18 cellular contexts compared by ENCODE assay signal in the genomic region with DNA sequence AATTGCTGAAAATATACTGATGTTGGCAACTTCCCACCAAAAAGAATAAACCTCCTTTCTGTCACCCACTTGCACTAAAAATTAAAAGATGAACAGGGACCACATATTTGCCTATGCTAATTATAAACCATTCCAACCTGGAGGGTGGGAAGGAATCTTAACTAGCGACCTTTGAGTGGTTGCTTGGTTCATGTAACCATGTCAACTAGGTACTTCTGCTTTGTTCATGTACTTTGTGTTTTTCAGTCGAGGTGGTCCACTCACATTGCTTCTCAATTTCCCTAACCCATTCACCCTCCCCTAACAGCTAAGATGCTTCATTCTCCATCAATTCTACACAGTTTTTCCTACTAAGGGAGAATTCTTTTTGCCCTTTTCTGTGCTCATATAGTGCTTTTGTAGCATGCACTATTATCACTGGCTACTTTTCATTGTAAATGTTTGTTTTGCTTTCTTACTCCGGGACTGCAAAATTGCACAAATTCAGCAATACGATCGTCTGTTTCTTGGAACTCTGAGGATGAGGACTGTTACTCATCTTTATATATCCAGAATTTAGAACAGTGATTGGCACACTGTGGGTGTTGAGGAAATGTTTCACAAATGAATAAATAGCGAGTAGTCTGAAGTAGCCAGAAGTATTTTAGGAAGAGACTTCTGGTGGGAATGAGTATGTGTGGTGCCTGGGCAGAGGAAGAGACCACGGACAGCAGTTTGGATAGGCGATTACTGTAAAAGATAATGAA.
DNase-seq lines count a peak whose midpoint lies in the region; ATAC-seq and TF ChIP-seq lines count a peak whose summit lies in the region.
"Had no signal": no experiment of that assay in that cellular context is flagged by ENCODE, and none has a peak within 500 bp of the region (broad histone marks: within the 10 kb centered on the region; RNA-seq: fewer than 3 reads in every experiment).

No MANE protein-coding gene starts in this region.

- peaks cover 30% of the 10 kb centered on the region for H3K79me2 ChIP-seq in smooth muscle cell (ENCODE audit: low read depth)

- no peak overlapping the region for H2AFZ ChIP-seq in smooth muscle cell (ENCODE audit: low read depth)

- H3K27ac ChIP-seq in gastroesophageal sphincter = no peak overlapping the region
- no peak overlapping the region for H3K27ac ChIP-seq in smooth muscle cell (ENCODE audit: low read depth)
- H3K27ac ChIP-seq: 22Rv1; ascending aorta; BLaER1 treated with 17β-estradiol and CSF1 and Interleukin-3, amounts not matched to agents 10 nM and 100 nM; prostate gland; spleen had no signal

- H3K36me3 ChIP-seq in gastroesophageal sphincter (no peaks in the 10 kb centered on the region), smooth muscle cell (ENCODE audit: low read depth) (no peaks in the 10 kb centered on the region)
- H3K36me3 ChIP-seq: ascending aorta; BLaER1 treated with 17β-estradiol and CSF1 and Interleukin-3, amounts not matched to agents 10 nM and 100 nM; prostate gland; spleen had no signal

- H3K9ac ChIP-seq in smooth muscle cell (ENCODE audit: low read depth) = no peak overlapping the region
- H3K9ac ChIP-seq: BLaER1 treated with 17β-estradiol and CSF1 and Interleukin-3, amounts not matched to agents 10 nM and 100 nM had no signal

- ATAC-seq in gastroesophageal sphincter = peak; percentile 28
- ATAC-seq: T-cell had no signal

- H3K9me3 ChIP-seq in gastroesophageal sphincter (no peaks in the 10 kb centered on the region), smooth muscle cell (replicated peaks; ENCODE audit: low read depth) (no peaks in the 10 kb centered on the region)
- H3K9me3 ChIP-seq: ascending aorta; BLaER1 treated with 17β-estradiol and CSF1 and Interleukin-3, amounts not matched to agents 10 nM and 100 nM; prostate gland; spleen had no signal

- peak overlapping the region; percentile 77 for H3K4me2 ChIP-seq in smooth muscle cell
- H3K4me2 ChIP-seq: BLaER1 treated with 17β-estradiol and CSF1 and Interleukin-3, amounts not matched to agents 10 nM and 100 nM had no signal

- H3K27me3 ChIP-seq in gastroesophageal sphincter (no peaks in the 10 kb centered on the region), smooth muscle cell (ENCODE audit: low read depth) (no peaks in the 10 kb centered on the region)
- H3K27me3 ChIP-seq: ascending aorta; BLaER1 treated with 17β-estradiol and CSF1 and Interleukin-3, amounts not matched to agents 10 nM and 100 nM; spleen had no signal

- TF ChIP-seq CTCF in gastroesophageal sphincter (IDR thresholded peaks at IDR 0.05) = no peak
- TF ChIP-seq CTCF in smooth muscle cell (IDR thresholded peaks at IDR 0.05; ENCODE audit: borderline replicate concordance, insufficient read depth, poor library complexity, severe bottlenecking) = no peak

- H3K4me3 ChIP-seq in gastroesophageal sphincter (no peak overlapping the region), smooth muscle cell (no peak overlapping the region)
- H3K4me3 ChIP-seq: ascending aorta; BLaER1 treated with 17β-estradiol and CSF1 and Interleukin-3, amounts not matched to agents 10 nM and 100 nM; prostate gland; spleen had no signal

- no peak for TF ChIP-seq POLR2A in gastroesophageal sphincter (IDR thresholded peaks at IDR 0.05)

- H3F3A ChIP-seq in smooth muscle cell (ENCODE audit: low read depth) = peaks cover 6% of the 10 kb centered on the region

- DNase-seq in NCI-H2227 treated with DMSO at 0.1 percent for 48 hours (lab: John Stamatoyannopoulos, UW) (peak; percentile 45), NCI-H2227 (lab: John Stamatoyannopoulos, UW; ENCODE audit: unreplicated experiment) (no peak), amniotic epithelial cell (ENCODE audit: low read depth) (peak; percentile 26), smooth muscle cell (lab: John Stamatoyannopoulos, UW; ENCODE audit: unreplicated experiment) (no peak), NCI-H187 treated with DMSO at 0.1 percent for 48 hours (lab: John Stamatoyannopoulos, UW) (no peak), AML-193 (lab: John Stamatoyannopoulos, UW) (no peak), middle frontal gyrus (ENCODE audit: extremely low spot score, low spot score) (no peak)
- DNase-seq: activated CD4-positive, alpha-beta T cell treated with anti-CD3 and anti-CD28 coated beads, Interleukin-2, amount 50 U/mL, for 1 hour; activated naive CD4-positive, alpha-beta T cell treated with Interleukin-2 at 50 U/mL for 16 hours; Right ventricle myocardium superior; spleen; stimulated activated CD4-positive, alpha-beta T cell treated with anti-CD3 and anti-CD28 coated beads, Interleukin-4, amount 100 ng/mL, for 4 hours; T-cell had no signal

- TF ChIP-seq EP300 in gastroesophageal sphincter (IDR thresholded peaks at IDR 0.05) = no peak

- H3K4me1 ChIP-seq in gastroesophageal sphincter (no peaks in the 10 kb centered on the region), smooth muscle cell (ENCODE audit: low read depth) (no peaks in the 10 kb centered on the region)
- H3K4me1 ChIP-seq: ascending aorta; BLaER1 treated with 17β-estradiol and CSF1 and Interleukin-3, amounts not matched to agents 10 nM and 100 nM; prostate gland; spleen had no signal

- 72 to 79% methylated on average over 8 of the region's 8 CpGs for WGBS in gastroesophageal sphincter (ENCODE audit: low coverage in 1 of 2), 2 donors
- WGBS in smooth muscle cell (ENCODE audit: low lambda C conversion rate) = 35% methylated on average over 8 of the region's 8 CpGs

- peaks cover 15% of the 10 kb centered on the region for H4K20me1 ChIP-seq in smooth muscle cell (ENCODE audit: low read depth)
- H4K20me1 ChIP-seq: BLaER1 treated with 17β-estradiol and CSF1 and Interleukin-3, amounts not matched to agents 10 nM and 100 nM had no signal

Comparison
In these comparisons a context has a peak if more than half of its experiments do, and no peak if none do; other contexts are left out.
1. DNase-seq: peak in NCI-H2227 treated with DMSO at 0.1 percent for 48 hours (single experiment) and amniotic epithelial cell (single experiment); none in NCI-H2227 (single experiment), smooth muscle cell (single experiment), NCI-H187 treated with DMSO at 0.1 percent for 48 hours (single experiment), AML-193 (0 of 2) and middle frontal gyrus (single experiment).